In the genomic region with DNA sequence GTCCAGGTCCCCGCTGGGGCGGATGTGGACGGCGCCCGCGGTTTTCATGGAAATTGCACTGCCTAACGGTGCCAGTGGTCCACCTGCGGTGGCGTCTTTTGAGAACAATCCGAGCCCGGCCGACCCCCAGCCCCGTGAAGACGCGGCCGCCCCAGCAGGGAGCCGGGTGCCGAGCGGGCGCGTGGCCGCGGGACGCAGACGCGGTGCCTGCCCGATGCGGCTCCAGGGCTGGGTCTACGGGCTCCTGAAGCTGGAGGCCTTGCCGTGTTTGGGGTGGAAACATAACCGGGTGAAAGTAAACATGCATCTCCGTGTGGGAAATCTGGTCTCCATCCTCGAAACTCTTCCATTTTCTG, we compare ENCODE assay signal across 8 cellular contexts. TPM values are rescaled to one million over a fixed set of nuclear protein-coding genes. Genes with fewer than 3 reads are reported as not detected.
DNase-seq lines count a peak whose midpoint lies in the region; ATAC-seq and TF ChIP-seq lines count a peak whose summit lies in the region.

No MANE protein-coding gene starts in this region.

- peak overlapping the region; percentile 84 for H3K4me3 Mint-ChIP-seq in mesothelial cell of epicardium

- intact Hi-C loops in colonic mucosa (cut with DNase I): loop anchor here (10.0 kb wide), 1 partner anchor 120 kb away; no protein-coding TSS in a partner anchor
- intact Hi-C loops in vagina (cut with DNase I): no loop called here

- TF ChIP-seq CTCF in colonic mucosa (IDR thresholded peaks at IDR 0.05) (no peak), mesothelial cell of epicardium (IDR thresholded peaks at IDR 0.05; ENCODE audit: unreplicated experiment) (no peak), vagina (IDR thresholded peaks at IDR 0.05) (no peak)

- peak overlapping the region; percentile 90 for H3K27ac Mint-ChIP-seq in mesothelial cell of epicardium

- H3K36me3 ChIP-seq in NT2/D1 (ENCODE audit: insufficient read depth, insufficient read length, low read length): peaks cover 2% of the 10 kb centered on the region
- H3K36me3 ChIP-seq in colonic mucosa: no peaks in the 10 kb centered on the region
- H3K36me3 ChIP-seq in vagina: no peaks in the 10 kb centered on the region

- H3K4me3 ChIP-seq in NT2/D1 (ENCODE audit: insufficient read length, low read depth) (peak overlapping the region; percentile 88), colonic mucosa (peak overlapping the region; percentile 78), vagina (peak overlapping the region; percentile 60 to 84)

- no peaks in the 10 kb centered on the region for H3K36me3 Mint-ChIP-seq in mesothelial cell of epicardium

- H3K9ac ChIP-seq in NT2/D1 (ENCODE audit: insufficient read length, low read depth) (peak overlapping the region; percentile 84), colonic mucosa (ENCODE audit: low read depth in 2 of 2, low read length in 2 of 2) (peak overlapping the region; percentile 75 to 94)

- H3K9me3 Mint-ChIP-seq in mesothelial cell of epicardium: no peaks in the 10 kb centered on the region

- H3K9me3 ChIP-seq in NT2/D1 (ENCODE audit: insufficient read depth, low read length): peaks cover 3% of the 10 kb centered on the region; the same call in 1 of the 2 replicates
- H3K9me3 ChIP-seq in colonic mucosa: no peaks in the 10 kb centered on the region
- no peaks in the 10 kb centered on the region for H3K9me3 ChIP-seq in vagina

- H3K27ac ChIP-seq in colonic mucosa: peak overlapping the region; percentile 45
- peak overlapping the region; percentile 74 for H3K27ac ChIP-seq in vagina

- H3K4me1 ChIP-seq in NT2/D1 (ENCODE audit: insufficient read depth, insufficient read length): peaks cover 9% of the 10 kb centered on the region
- peaks cover 9% of the 10 kb centered on the region for H3K4me1 ChIP-seq in colonic mucosa
- peaks cover 17% of the 10 kb centered on the region for H3K4me1 ChIP-seq in vagina

- H3K27me3 ChIP-seq in NT2/D1 (ENCODE audit: insufficient read depth, insufficient read length): no peaks in the 10 kb centered on the region
- no peaks in the 10 kb centered on the region for H3K27me3 ChIP-seq in colonic mucosa
- H3K27me3 ChIP-seq in vagina: no peaks in the 10 kb centered on the region

- no peak for ATAC-seq in HG03571 (IDR thresholded peaks at IDR 0.05; ENCODE audit: unreplicated experiment)

- H3K27me3 Mint-ChIP-seq in mesothelial cell of epicardium (ENCODE audit: low read depth): no peaks in the 10 kb centered on the region

- peak; percentile 28 for DNase-seq in NCI-H1092 treated with DMSO at 0.1 percent for 48 hours (lab: John Stamatoyannopoulos, UW)
- DNase-seq in NCI-H1092 (lab: John Stamatoyannopoulos, UW): no peak
- peak; percentile 11 for DNase-seq in HCEC 1CT
- no peak for DNase-seq in NT2/D1 (ENCODE audit: low read depth, low spot score)
- no peak for DNase-seq in colonic mucosa
- DNase-seq in mesothelial cell of epicardium (ENCODE audit: low spot score in 2 of 2, unreplicated experiment in 2 of 2): peak in 1 of 2 experiments; percentile 59
- peak in 1 of 2 donors; percentile 62 for DNase-seq in vagina (ENCODE audit: extremely low spot score in 2 of 2)

- peaks cover 23% of the 10 kb centered on the region for H3K4me1 Mint-ChIP-seq in mesothelial cell of epicardium

- no peak for TF ChIP-seq POLR2A in vagina (IDR thresholded peaks at IDR 0.05)

RNA-seq across cellular contexts. Expression of a gene that starts 0.5 kb away (rescaled TPM):
- total RNA-seq in colonic mucosa (10 to 100 TPM; 11.5 to 17.9 TPM), mesothelial cell of epicardium (37.3 to 40.7 TPM (median 37.3 TPM) in 3 replicates), vagina (38.1 TPM)

Comparison
In these comparisons a context has a peak if more than half of its experiments do, and no peak if none do; other contexts are left out.
1. DNase-seq: peak in NCI-H1092 treated with DMSO at 0.1 percent for 48 hours (single experiment) and HCEC 1CT (single experiment); none in NCI-H1092 (single experiment), NT2/D1 (single experiment) and colonic mucosa (single experiment).
2. Peak in every context shown above with its lines, with median percentiles within 50 percentile points of each other: H3K4me3 ChIP-seq.